Comparison of ENCODE assay signal across 2 cellular contexts in genomic region chr14:104788873-104789663, GRCh38.
TF ChIP-seq lines count a peak whose summit lies in the region.

No MANE protein-coding gene starts in this region.

TF ChIP-seq in HEK293, 187 proteins besides CTCF, POLR2A, EP300 and RAD21:
- no peak for TF ChIP-seq ZNF324 (tag by site-specific recombination; IDR thresholded peaks at IDR 0.05)
- TF ChIP-seq PRDM1 (tag by site-specific recombination; IDR thresholded peaks at IDR 0.05) = no peak
- peak; percentile 77 for TF ChIP-seq EGR2 (tag by site-specific recombination; IDR thresholded peaks at IDR 0.05; ENCODE audit: low read depth)
- no peak for TF ChIP-seq ZNF202 (tag by site-specific recombination; IDR thresholded peaks at IDR 0.05; ENCODE audit: borderline replicate concordance)
- peak; percentile 76 for TF ChIP-seq ZFHX2 (tag by site-specific recombination; conservative IDR thresholded peaks at IDR 0.05)
- TF ChIP-seq ZNF114 (tag by site-specific recombination; IDR thresholded peaks at IDR 0.05) = no peak
- TF ChIP-seq ZBTB10 (tag by site-specific recombination; IDR thresholded peaks at IDR 0.05) = no peak
- TF ChIP-seq, protein P1, sequence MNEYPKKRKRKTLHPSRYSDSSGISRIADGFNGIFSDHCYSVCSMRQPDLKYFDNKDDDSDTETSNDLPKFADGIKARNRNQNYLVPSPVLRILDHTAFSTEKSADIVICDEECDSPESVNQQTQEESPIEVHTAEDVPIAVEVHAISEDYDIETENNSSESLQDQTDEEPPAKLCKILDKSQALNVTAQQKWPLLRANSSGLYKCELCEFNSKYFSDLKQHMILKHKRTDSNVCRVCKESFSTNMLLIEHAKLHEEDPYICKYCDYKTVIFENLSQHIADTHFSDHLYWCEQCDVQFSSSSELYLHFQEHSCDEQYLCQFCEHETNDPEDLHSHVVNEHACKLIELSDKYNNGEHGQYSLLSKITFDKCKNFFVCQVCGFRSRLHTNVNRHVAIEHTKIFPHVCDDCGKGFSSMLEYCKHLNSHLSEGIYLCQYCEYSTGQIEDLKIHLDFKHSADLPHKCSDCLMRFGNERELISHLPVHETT (tag by site-specific recombination; IDR thresholded peaks at IDR 0.05) = no peak
- TF ChIP-seq, protein P2, sequence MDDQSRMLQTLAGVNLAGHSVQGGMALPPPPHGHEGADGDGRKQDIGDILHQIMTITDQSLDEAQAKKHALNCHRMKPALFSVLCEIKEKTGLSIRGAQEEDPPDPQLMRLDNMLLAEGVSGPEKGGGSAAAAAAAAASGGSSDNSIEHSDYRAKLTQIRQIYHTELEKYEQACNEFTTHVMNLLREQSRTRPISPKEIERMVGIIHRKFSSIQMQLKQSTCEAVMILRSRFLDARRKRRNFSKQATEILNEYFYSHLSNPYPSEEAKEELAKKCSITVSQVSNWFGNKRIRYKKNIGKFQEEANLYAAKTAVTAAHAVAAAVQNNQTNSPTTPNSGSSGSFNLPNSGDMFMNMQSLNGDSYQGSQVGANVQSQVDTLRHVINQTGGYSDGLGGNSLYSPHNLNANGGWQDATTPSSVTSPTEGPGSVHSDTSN (CRISPR knock-in tag; IDR thresholded peaks at IDR 0.05) = no peak

TF ChIP-seq in HepG2, 621 proteins besides CTCF, POLR2A, EP300 and RAD21:
- TF ChIP-seq ZFX (CRISPR knock-in tag; IDR thresholded peaks at IDR 0.05; ENCODE audit: low read depth) = no peak
- no peak for TF ChIP-seq GPN1 (CRISPR knock-in tag; IDR thresholded peaks at IDR 0.05; ENCODE audit: borderline replicate concordance)
- TF ChIP-seq SRF (IDR thresholded peaks at IDR 0.05; ENCODE audit: low read depth, low read length) = no peak
- TF ChIP-seq RFX3 (CRISPR knock-in tag; IDR thresholded peaks at IDR 0.05) = no peak
- TF ChIP-seq RERE (CRISPR knock-in tag; IDR thresholded peaks at IDR 0.05; ENCODE audit: low read depth) = no peak
- peak; percentile 69 for TF ChIP-seq RBFOX2 (IDR thresholded peaks at IDR 0.05; ENCODE audit: low read depth, low read length)
- no peak for TF ChIP-seq KLF15 (CRISPR knock-in tag; IDR thresholded peaks at IDR 0.05; ENCODE audit: borderline replicate concordance)
- no peak for TF ChIP-seq GTF3A (CRISPR knock-in tag; conservative IDR thresholded peaks at IDR 0.05)
- TF ChIP-seq, protein P3, sequence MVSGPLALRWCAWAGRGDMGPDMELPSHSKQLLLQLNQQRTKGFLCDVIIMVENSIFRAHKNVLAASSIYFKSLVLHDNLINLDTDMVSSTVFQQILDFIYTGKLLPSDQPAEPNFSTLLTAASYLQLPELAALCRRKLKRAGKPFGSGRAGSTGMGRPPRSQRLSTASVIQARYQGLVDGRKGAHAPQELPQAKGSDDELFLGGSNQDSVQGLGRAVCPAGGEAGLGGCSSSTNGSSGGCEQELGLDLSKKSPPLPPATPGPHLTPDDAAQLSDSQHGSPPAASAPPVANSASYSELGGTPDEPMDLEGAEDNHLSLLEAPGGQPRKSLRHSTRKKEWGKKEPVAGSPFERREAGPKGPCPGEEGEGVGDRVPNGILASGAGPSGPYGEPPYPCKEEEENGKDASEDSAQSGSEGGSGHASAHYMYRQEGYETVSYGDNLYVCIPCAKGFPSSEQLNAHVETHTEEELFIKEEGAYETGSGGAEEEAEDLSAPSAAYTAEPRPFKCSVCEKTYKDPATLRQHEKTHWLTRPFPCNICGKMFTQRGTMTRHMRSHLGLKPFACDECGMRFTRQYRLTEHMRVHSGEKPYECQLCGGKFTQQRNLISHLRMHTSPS (CRISPR knock-in tag; IDR thresholded peaks at IDR 0.05; ENCODE audit: low read depth) = no peak
- no peak for TF ChIP-seq ZNF253 (CRISPR knock-in tag; IDR thresholded peaks at IDR 0.05; ENCODE audit: borderline replicate concordance)
- peak; percentile 69 for TF ChIP-seq AGO2 (optimal IDR thresholded peaks at IDR 0.05; ENCODE audit: low read depth, low read length)
- TF ChIP-seq ZNF547 (CRISPR knock-in tag; IDR thresholded peaks at IDR 0.05) = no peak
- TF ChIP-seq HBP1 (CRISPR knock-in tag; IDR thresholded peaks at IDR 0.05; ENCODE audit: low read depth) = no peak
